ENCODE assay signal across 2 cellular contexts in genomic region chr7:1620835-1621234, GRCh38.
TF ChIP-seq lines count a peak whose summit lies in the region.

No MANE protein-coding gene starts in this region.

TF ChIP-seq in SK-N-SH, 30 proteins besides CTCF, POLR2A, EP300 and RAD21 (continued from another document):
- no peak for TF ChIP-seq ZBTB33 (IDR thresholded peaks at IDR 0.05; ENCODE audit: borderline replicate concordance, low read depth)
- TF ChIP-seq REST (IDR thresholded peaks at IDR 0.05; ENCODE audit: low read depth, low read length): no peak
- TF ChIP-seq GATA2 (CRISPR knock-in tag; IDR thresholded peaks at IDR 0.05): no peak
- TF ChIP-seq MEF2A (IDR thresholded peaks at IDR 0.05; ENCODE audit: borderline replicate concordance, low read depth): no peak
- no peak for TF ChIP-seq FOXM1 (IDR thresholded peaks at IDR 0.05; ENCODE audit: low read depth)
- TF ChIP-seq POLR2AphosphoS5 (IDR thresholded peaks at IDR 0.05; ENCODE audit: low read depth, low read length): no peak
- no peak for TF ChIP-seq USF2 (IDR thresholded peaks at IDR 0.05; ENCODE audit: borderline replicate concordance, low read depth, low read length)
- no peak for TF ChIP-seq ELF1 (IDR thresholded peaks at IDR 0.05)
- no peak for TF ChIP-seq SIN3A (IDR thresholded peaks at IDR 0.05; ENCODE audit: borderline replicate concordance, low read depth, low read length)
- no peak for TF ChIP-seq TEAD4 (IDR thresholded peaks at IDR 0.05; ENCODE audit: borderline replicate concordance, insufficient read depth)
- TF ChIP-seq NFIC (IDR thresholded peaks at IDR 0.05; ENCODE audit: borderline replicate concordance): no peak
- no peak for TF ChIP-seq MAX (IDR thresholded peaks at IDR 0.05; ENCODE audit: low read depth)
- TF ChIP-seq SMC3 (IDR thresholded peaks at IDR 0.05; ENCODE audit: low read depth, low read length): no peak
- TF ChIP-seq CHD2 (IDR thresholded peaks at IDR 0.05; ENCODE audit: low read length, partially characterized antibody): no peak
- TF ChIP-seq YY1 (IDR thresholded peaks at IDR 0.05; ENCODE audit: low read depth): no peak
- TF ChIP-seq MXI1 (IDR thresholded peaks at IDR 0.05; ENCODE audit: low read depth, low read length): no peak
- no peak for TF ChIP-seq FOSL2 (IDR thresholded peaks at IDR 0.05; ENCODE audit: borderline replicate concordance, low read depth)
- no peak for TF ChIP-seq FOXJ3 (CRISPR knock-in tag; IDR thresholded peaks at IDR 0.05)

TF ChIP-seq in SK-N-SH treated with all-trans-retinoic acid at 6 μM for 48 hours, 23 proteins besides CTCF, POLR2A, EP300 and RAD21 (continued from another document):
- no peak for TF ChIP-seq CSRNP3 (CRISPR knock-in tag; IDR thresholded peaks at IDR 0.05)
- TF ChIP-seq PATZ1 (CRISPR knock-in tag; IDR thresholded peaks at IDR 0.05; ENCODE audit: borderline replicate concordance): no peak
- no peak for TF ChIP-seq ISL1 (CRISPR knock-in tag; IDR thresholded peaks at IDR 0.05)
- no peak for TF ChIP-seq ESRRG (CRISPR knock-in tag; IDR thresholded peaks at IDR 0.05)
- no peak for TF ChIP-seq ZC3H10 (CRISPR knock-in tag; IDR thresholded peaks at IDR 0.05)
- TF ChIP-seq CREB5 (CRISPR knock-in tag; IDR thresholded peaks at IDR 0.05; ENCODE audit: low read depth): no peak
- TF ChIP-seq GLIS3 (CRISPR knock-in tag; IDR thresholded peaks at IDR 0.05): no peak
- no peak for TF ChIP-seq TOX (CRISPR knock-in tag; IDR thresholded peaks at IDR 0.05; ENCODE audit: borderline replicate concordance)
- TF ChIP-seq ZNF8 (CRISPR knock-in tag; IDR thresholded peaks at IDR 0.05): no peak
- no peak for TF ChIP-seq OSR1 (CRISPR knock-in tag; IDR thresholded peaks at IDR 0.05)
- TF ChIP-seq POU6F1 (CRISPR knock-in tag; IDR thresholded peaks at IDR 0.05; ENCODE audit: borderline replicate concordance, low read depth): no peak
- TF ChIP-seq ZNF565 (CRISPR knock-in tag; conservative IDR thresholded peaks at IDR 0.05; ENCODE audit: low read depth): no peak
